1 cellular context compared by ENCODE assay signal in genomic region chr14:69131176-69131575, GRCh38.
TF ChIP-seq lines count a peak whose summit lies in the region.

No MANE protein-coding gene starts in this region.

TF ChIP-seq in GM23338, 12 proteins besides CTCF, POLR2A, EP300 and RAD21 (continued from another document):
- TF ChIP-seq ZNF462 (CRISPR knock-in tag; IDR thresholded peaks at IDR 0.05) (no peak), REST (IDR thresholded peaks at IDR 0.05; ENCODE audit: unreplicated experiment) (no peak)
